8 cellular contexts compared by ENCODE assay signal in the genomic region with DNA sequence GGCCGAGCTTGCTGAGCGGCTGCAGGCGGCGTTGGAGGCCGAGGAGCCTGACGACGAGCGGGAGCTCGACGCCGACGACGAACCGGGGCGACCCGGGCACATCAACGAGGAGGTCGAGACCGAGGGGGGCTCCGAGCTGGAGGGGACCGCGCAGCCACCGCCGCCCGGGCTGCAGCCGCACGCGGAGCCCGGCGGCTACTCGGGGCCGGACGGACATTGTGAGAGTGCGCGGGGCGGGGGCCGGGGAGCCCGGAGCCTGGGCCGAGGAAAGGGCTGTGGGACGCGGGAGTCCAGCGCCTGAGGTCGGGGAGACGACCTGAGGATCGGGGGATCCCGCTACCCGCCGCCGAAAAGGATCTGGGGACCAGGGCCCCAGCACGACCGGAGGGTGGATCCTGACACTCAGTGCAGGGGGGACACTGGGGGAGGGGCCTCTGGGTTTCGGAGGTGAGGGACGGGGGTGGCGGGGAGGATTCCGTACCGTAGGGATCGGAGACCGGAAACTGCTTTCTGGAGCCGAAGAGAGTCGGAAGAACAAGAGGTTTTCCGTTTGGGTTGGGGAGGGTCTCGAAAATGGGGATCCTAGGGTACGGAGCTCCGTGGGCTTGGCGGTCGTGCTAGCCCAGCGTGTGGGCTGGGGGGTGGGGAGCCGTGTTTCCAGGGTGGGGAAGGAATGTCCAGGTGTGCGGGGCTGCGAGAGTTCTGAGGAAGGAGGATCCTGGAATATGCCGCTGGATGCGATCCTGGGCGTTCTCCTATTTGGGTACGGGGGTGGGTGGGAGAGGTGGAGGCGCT. TPM values are rescaled to one million over a fixed set of nuclear protein-coding genes. Genes with fewer than 3 reads are reported as not detected.
DNase-seq lines count a peak whose midpoint lies in the region; ATAC-seq and TF ChIP-seq lines count a peak whose summit lies in the region.

No MANE protein-coding gene starts in this region.

- H3K4me1 ChIP-seq in CD8-positive, alpha-beta T cell (ENCODE audit: insufficient read depth, low read length): peaks cover 36% of the 10 kb centered on the region
- H3K4me1 ChIP-seq in SJCRH30: no peaks in the 10 kb centered on the region
- H3K4me1 ChIP-seq in right atrium auricular region: peaks cover 0 to 36% of the 10 kb centered on the region in 2 donors
- peaks cover 0 to 40% (median 33%) of the 10 kb centered on the region in 4 donors for H3K4me1 ChIP-seq in sigmoid colon

- POLR2A ChIA-PET in CD8-positive, alpha-beta T cell (lab: Charles Lee): interaction anchor here (0.6 to 5.4 kb wide), 24 partner anchors 13 to 548 kb away, joined by 3 to 126 read pairs (median 8); a partner anchor contains a TSS

- H3K27ac ChIP-seq in CD8-positive, alpha-beta T cell (ENCODE audit: low read depth, low read length): peak overlapping the region; percentile 95
- H3K27ac ChIP-seq in SJCRH30 (peak overlapping the region; percentile 100), right atrium auricular region (peak overlapping the region; percentile 98 to 100), sigmoid colon (peak overlapping the region; percentile 96 to 100 (median 100))

- H3K27ac Mint-ChIP-seq in CD8-positive, alpha-beta T cell: peak overlapping the region; percentile 100

- peak; percentile 26 to 73 (median 56) for DNase-seq in CD8-positive, alpha-beta T cell
- no peak for DNase-seq in HFF-Myc (ENCODE audit: extremely low read depth, low read depth)
- peak; percentile 82 to 85 for DNase-seq in SJCRH30
- DNase-seq in activated naive CD8-positive, alpha-beta T cell treated with anti-CD3 and anti-CD28 coated beads, Interleukin-2, amount 50 U/mL, for 16 hours (ENCODE audit: low read depth, low spot score): peak; percentile 41
- DNase-seq in right atrium auricular region (ENCODE audit: low spot score): no peak
- peak; percentile 84 for DNase-seq in sigmoid colon

- intact Hi-C loops in CD8-positive, alpha-beta T cell (cut with DNase I, micrococcal nuclease): loop anchor here (2.0 to 10.0 kb wide), 10 partner anchors 467 to 1862 kb away; a partner anchor contains a TSS
- intact Hi-C loops in sigmoid colon (cut with DNase I): loop anchor here (5.0 kb wide), 1 partner anchor 88 kb away; a partner anchor contains a TSS

- no peaks in the 10 kb centered on the region for H3K9me3 ChIP-seq in CD8-positive, alpha-beta T cell (ENCODE audit: low read length)
- H3K9me3 ChIP-seq in SJCRH30 (replicated peaks) (no peaks in the 10 kb centered on the region), right atrium auricular region (no peaks in the 10 kb centered on the region), sigmoid colon (no peaks in the 10 kb centered on the region)

- H3K4me1 Mint-ChIP-seq in CD8-positive, alpha-beta T cell (ENCODE audit: low read depth): peaks cover 43% of the 10 kb centered on the region

- TF ChIP-seq POLR2A in sigmoid colon (IDR thresholded peaks at IDR 0.05): no peak

- peak overlapping the region; percentile 94 for H3K4me3 Mint-ChIP-seq in CD8-positive, alpha-beta T cell

- no peak for ATAC-seq in CD8-positive, alpha-beta T cell
- ATAC-seq in GM21737 (IDR thresholded peaks at IDR 0.05; ENCODE audit: unreplicated experiment) (no peak), GM21447 (IDR thresholded peaks at IDR 0.05; ENCODE audit: unreplicated experiment) (no peak)

- H3K36me3 Mint-ChIP-seq in CD8-positive, alpha-beta T cell: peaks cover 53% of the 10 kb centered on the region

- 0 to 1% methylated on average over 75 of the region's 75 CpGs for WGBS in sigmoid colon, 2 donors

- H3K27me3 ChIP-seq in CD8-positive, alpha-beta T cell (ENCODE audit: insufficient read depth, low read length): no peaks in the 10 kb centered on the region
- no peaks in the 10 kb centered on the region for H3K27me3 ChIP-seq in SJCRH30
- no peaks in the 10 kb centered on the region for H3K27me3 ChIP-seq in right atrium auricular region
- H3K27me3 ChIP-seq in sigmoid colon: no peaks in the 10 kb centered on the region

- TF ChIP-seq EP300 in sigmoid colon (IDR thresholded peaks at IDR 0.05): no peak

- no peaks in the 10 kb centered on the region for H3K9me3 Mint-ChIP-seq in CD8-positive, alpha-beta T cell

- peak; percentile 17 for TF ChIP-seq CTCF in CD8-positive, alpha-beta T cell (IDR thresholded peaks at IDR 0.05)
- TF ChIP-seq CTCF in HFF-Myc (IDR thresholded peaks at IDR 0.05; ENCODE audit: low read depth, low read length, missing control alignments) (no peak), right atrium auricular region (IDR thresholded peaks at IDR 0.05) (peak in 1 of 2 donors; percentile 48), sigmoid colon (IDR thresholded peaks at IDR 0.05) (no peak)

- CTCF ChIA-PET in CD8-positive, alpha-beta T cell (lab: Charles Lee): interaction anchor here (0.9 to 8.4 kb wide), 6 partner anchors 7 to 101 kb away, joined by 3 to 105 read pairs (median 16); a partner anchor contains a TSS

- peak overlapping the region; percentile 87 for H3K4me3 ChIP-seq in CD8-positive, alpha-beta T cell (ENCODE audit: low read depth, low read length)
- H3K4me3 ChIP-seq in HFF-Myc (replicated peaks; ENCODE audit: low read depth, low read length): peak overlapping the region; percentile 87
- H3K4me3 ChIP-seq in SJCRH30: peak overlapping the region; percentile 95
- H3K4me3 ChIP-seq in right atrium auricular region: peak overlapping the region; percentile 86 to 94
- peak overlapping the region; percentile 84 to 100 (median 92) for H3K4me3 ChIP-seq in sigmoid colon

- H3K27me3 Mint-ChIP-seq in CD8-positive, alpha-beta T cell (ENCODE audit: low read depth): no peaks in the 10 kb centered on the region

- H3K36me3 ChIP-seq in CD8-positive, alpha-beta T cell (ENCODE audit: insufficient read depth, low read length): peaks cover 20% of the 10 kb centered on the region
- H3K36me3 ChIP-seq in SJCRH30: peaks cover 24% of the 10 kb centered on the region
- peaks cover 25% of the 10 kb centered on the region for H3K36me3 ChIP-seq in right atrium auricular region
- peaks cover 18 to 24% (median 21%) of the 10 kb centered on the region in 4 donors for H3K36me3 ChIP-seq in sigmoid colon

RNA-seq across cellular contexts. Expression of a gene that starts 0.6 kb away (rescaled TPM):
- total RNA-seq in CD8-positive, alpha-beta T cell: 100 to 1,000 TPM; 416 to 448 TPM
- 260 and 274 TPM in 2 replicates for total RNA-seq in SJCRH30 (2014; rRNA removed; shearing (Covaris generic))
- 100 to 1,000 TPM in 1 of 2 donors, 10 to 100 TPM in 1; 88.8 to 109 TPM for total RNA-seq in right atrium auricular region
- 100 to 1,000 TPM; 120 to 153 (median 130) TPM for total RNA-seq in sigmoid colon
- 100 to 1,000 TPM in 1 of 3 donors, 10 to 100 TPM in 2; 61.9 to 133 (median 65.0) TPM for polyA plus RNA-seq in sigmoid colon

RNA-seq across cellular contexts. Expression of a gene that starts 45.2 kb away (rescaled TPM):
- 10 to 100 TPM; 32.0 to 33.5 TPM for total RNA-seq in CD8-positive, alpha-beta T cell
- total RNA-seq in SJCRH30 (2014; rRNA removed; shearing (Covaris generic)): 19.6 and 20.0 TPM in 2 replicates
- total RNA-seq in right atrium auricular region (10 to 100 TPM in 1 of 2 donors, 1 to 10 TPM in 1; 8.1 to 16.2 TPM), sigmoid colon (10 to 100 TPM in 1 of 4 donors, 1 to 10 TPM in 3; 8.7 to 16.6 (median 9.2) TPM)
- 10 to 100 TPM; 11.3 to 23.1 (median 15.6) TPM for polyA plus RNA-seq in sigmoid colon

RNA-seq across cellular contexts. Expression of a gene that starts 45.8 kb away (rescaled TPM):
- under 1 TPM in 1 of 2 experiments, not detected in 1; 0.22 TPM for total RNA-seq in CD8-positive, alpha-beta T cell
- total RNA-seq in SJCRH30 (2014; rRNA removed; shearing (Covaris generic)): 24.1 and 25.1 TPM in 2 replicates
- total RNA-seq in right atrium auricular region: 10 to 100 TPM; 27.3 to 81.4 TPM
- total RNA-seq in sigmoid colon: 100 to 1,000 TPM in 1 of 4 donors, 10 to 100 TPM in 3; 85.9 to 108 (median 95.4) TPM
- 10 to 100 TPM in 1 of 3 donors, 1 to 10 TPM in 2; 5.4 to 10.7 (median 7.4) TPM for polyA plus RNA-seq in sigmoid colon

Comparison
In these comparisons a context has a peak if more than half of its experiments do, and no peak if none do; other contexts are left out.
1. DNase-seq: peak in CD8-positive, alpha-beta T cell (7 of 7), SJCRH30 (2 of 2), activated naive CD8-positive, alpha-beta T cell treated with anti-CD3 and anti-CD28 coated beads, Interleukin-2, amount 50 U/mL, for 16 hours (single experiment) and sigmoid colon (single experiment); none in HFF-Myc (single experiment) and right atrium auricular region (single experiment).
2. RNA of a gene that starts 45.8 kb away (total RNA-seq): 85.9 to 108 TPM in sigmoid colon, 27.3 to 81.4 TPM in right atrium auricular region and 24.1 to 25.1 TPM in SJCRH30; 0.22 TPM in CD8-positive, alpha-beta T cell; every median in the first group is over 10 times any median in the second.
3. Peak in every context shown above with its lines, with median percentiles within 50 percentile points of each other: H3K27ac ChIP-seq and H3K4me3 ChIP-seq.